14 cellular contexts compared by ENCODE assay signal in genomic region chr2:163417596-163418337, GRCh38.
A peak's percentile ranks its signal among the peaks of the same experiment; 100 is the strongest.
DNase-seq lines count a peak whose midpoint lies in the region; ATAC-seq, FAIRE-seq and TF ChIP-seq lines count a peak whose summit lies in the region.
"Had no signal": no experiment of that assay in that cellular context is flagged by ENCODE, and none has a peak within 500 bp of the region (broad histone marks: within the 10 kb centered on the region; RNA-seq: fewer than 3 reads in every experiment).

No MANE protein-coding gene starts in this region.

- WGBS in GM12878 (ENCODE audit: insufficient coverage, insufficient replicate concordance, low lambda C conversion rate, missing lambda C conversion rate): 0% methylated on average over 2 of the region's 2 CpGs

- POLR2A ChIA-PET in GM12878 (lab: Charles Lee): no interaction called here
- POLR2A ChIA-PET in activated CD4-positive, alpha-beta memory T cell treated with anti-CD3 and anti-CD28 coated beads for 36 hours (lab: Charles Lee): no interaction called here

- no peak for TF ChIP-seq POLR2A in GM12878 (IDR thresholded peaks at IDR 0.05; ENCODE audit: low read depth, low read length)

- no peaks in the 10 kb centered on the region for H3K4me1 Mint-ChIP-seq in activated CD4-positive, alpha-beta memory T cell treated with anti-CD3 and anti-CD28 coated beads for 36 hours (ENCODE audit: low read depth)
- H3K4me1 Mint-ChIP-seq in natural killer cell treated with Interleukin-12 subunit alpha and Interleukin-12 subunit beta and Interleukin-15 and Interleukin-18, amount 100 ng/mL, for 72 hours (ENCODE audit: low read depth in 2 of 2): no peaks in the 10 kb centered on the region
- H3K4me1 Mint-ChIP-seq: activated CD4-positive, alpha-beta memory T cell treated with anti-CD3 and anti-CD28 coated beads, Interleukin-2, amount 10 ng/mL, durations not matched to agents 7 days and 5 days had no signal

- intact Hi-C loops in GM12878 (cut with micrococcal nuclease; ENCODE audit: unreplicated experiment): no loop called here
- intact Hi-C loops in activated CD4-positive, alpha-beta memory T cell treated with anti-CD3 and anti-CD28 coated beads for 36 hours (cut with micrococcal nuclease): no loop called here

- no peak for FAIRE-seq in GM12878 (lab: Jason Lieb, UNC)
- FAIRE-seq: keratinocyte had no signal

- no peak for TF ChIP-seq CTCF in GM12878 (IDR thresholded peaks at IDR 0.05 in 2 of 3, conservative IDR thresholded peaks at IDR 0.05 in 1 of 3; ENCODE audit: control insufficient read depth in 2 of 3, extremely low read depth in 1 of 3, insufficient read depth in 1 of 3, low read depth in 3 of 3, low read length in 3 of 3)

- H3K4me1 ChIP-seq in GM12878 (ENCODE audit: control insufficient read depth, insufficient read depth, low read length): no peaks in the 10 kb centered on the region

- DNase-seq in GM12878 (ENCODE audit: low read depth, low spot score) (no peak), DMS79 (lab: John Stamatoyannopoulos, UW) (no peak)
- DNase-seq in activated CD4-positive, alpha-beta memory T cell treated with anti-CD3 and anti-CD28 coated beads for 36 hours: no peak
- no peak for DNase-seq in natural killer cell treated with Interleukin-12 subunit alpha and Interleukin-12 subunit beta and Interleukin-15 and Interleukin-18, amount 100 ng/mL, for 72 hours (ENCODE audit: low spot score)
- DNase-seq in stimulated activated CD8-positive, alpha-beta memory T cell treated with anti-CD3 and anti-CD28 coated beads, Interleukin-4, amount 100 ng/mL, for 48 hours: no peak
- DNase-seq: activated CD4-positive, alpha-beta memory T cell treated with anti-CD3 and anti-CD28 coated beads, Interleukin-2, amount 10 ng/mL, durations not matched to agents 7 days and 5 days; naive thymus-derived CD8-positive, alpha-beta T cell; NCI-H1105; T-helper 1 cell had no signal

- no peak for TF ChIP-seq RAD21 in GM12878 (IDR thresholded peaks at IDR 0.05; ENCODE audit: insufficient read depth, low read depth, low read length)

- H3K27me3 Mint-ChIP-seq in activated CD4-positive, alpha-beta memory T cell treated with anti-CD3 and anti-CD28 coated beads for 36 hours: no peaks in the 10 kb centered on the region
- no peaks in the 10 kb centered on the region for H3K27me3 Mint-ChIP-seq in natural killer cell treated with Interleukin-12 subunit alpha and Interleukin-12 subunit beta and Interleukin-15 and Interleukin-18, amount 100 ng/mL, for 72 hours
- H3K27me3 Mint-ChIP-seq: activated CD4-positive, alpha-beta memory T cell treated with anti-CD3 and anti-CD28 coated beads, Interleukin-2, amount 10 ng/mL, durations not matched to agents 7 days and 5 days; naive thymus-derived CD8-positive, alpha-beta T cell had no signal

- CTCF ChIA-PET in GM12878 (lab: Yijun Ruan, JAX): no interaction called here
- CTCF ChIA-PET in activated CD4-positive, alpha-beta memory T cell treated with anti-CD3 and anti-CD28 coated beads for 36 hours (lab: Charles Lee): no interaction called here

- no peak overlapping the region for H3K27ac Mint-ChIP-seq in activated CD4-positive, alpha-beta memory T cell treated with anti-CD3 and anti-CD28 coated beads for 36 hours
- no peak overlapping the region for H3K27ac Mint-ChIP-seq in natural killer cell treated with Interleukin-12 subunit alpha and Interleukin-12 subunit beta and Interleukin-15 and Interleukin-18, amount 100 ng/mL, for 72 hours
- H3K27ac Mint-ChIP-seq: activated CD4-positive, alpha-beta memory T cell treated with anti-CD3 and anti-CD28 coated beads, Interleukin-2, amount 10 ng/mL, durations not matched to agents 7 days and 5 days; activated naive CD4-positive, alpha-beta T cell treated with anti-CD3 and anti-CD28 coated beads, Interleukin-2, amount 50 U/mL, for 72 hours had no signal

- ATAC-seq in GM19023 (IDR thresholded peaks at IDR 0.05; ENCODE audit: unreplicated experiment) (peak; percentile 76), GM21576 (IDR thresholded peaks at IDR 0.05; ENCODE audit: unreplicated experiment) (peak; percentile 95), HG03103 (IDR thresholded peaks at IDR 0.05; ENCODE audit: low read depth, unreplicated experiment) (peak; percentile 96), GM12878 (peak; percentile 93)
- ATAC-seq in natural killer cell treated with Interleukin-12 subunit alpha and Interleukin-12 subunit beta and Interleukin-15 and Interleukin-18, amount 100 ng/mL, for 72 hours: no peak
- ATAC-seq: activated naive CD4-positive, alpha-beta T cell treated with anti-CD3 and anti-CD28 coated beads, Interleukin-2, amount 50 U/mL, for 72 hours; naive thymus-derived CD8-positive, alpha-beta T cell had no signal

- H4K20me1 ChIP-seq in GM12878 (ENCODE audit: control insufficient read depth, insufficient read depth): no peaks in the 10 kb centered on the region

- SMC1A ChIA-PET in GM12878 (lab: Charles Lee; ENCODE audit: uncharacterized antibody, unreplicated experiment): interaction anchor here (0.7 kb wide), 1 partner anchor 1131 kb away, joined by 3 read pairs; no protein-coding TSS in a partner anchor

- in situ Hi-C loops in GM12878 (cut with MboI): no loop called here

- RAD21 ChIA-PET in GM12878 (lab: Charles Lee; ENCODE audit: unreplicated experiment): no interaction called here

- no peaks in the 10 kb centered on the region for H3K36me3 Mint-ChIP-seq in activated CD4-positive, alpha-beta memory T cell treated with anti-CD3 and anti-CD28 coated beads for 36 hours
- no peaks in the 10 kb centered on the region for H3K36me3 Mint-ChIP-seq in natural killer cell treated with Interleukin-12 subunit alpha and Interleukin-12 subunit beta and Interleukin-15 and Interleukin-18, amount 100 ng/mL, for 72 hours
- H3K36me3 Mint-ChIP-seq: activated naive CD4-positive, alpha-beta T cell treated with anti-CD3 and anti-CD28 coated beads, Interleukin-2, amount 50 U/mL, for 72 hours; naive thymus-derived CD8-positive, alpha-beta T cell had no signal

- H3K9ac ChIP-seq in GM12878 (ENCODE audit: control insufficient read depth, insufficient read depth, low read length): no peak overlapping the region

- no peak overlapping the region for H3K4me3 Mint-ChIP-seq in activated CD4-positive, alpha-beta memory T cell treated with anti-CD3 and anti-CD28 coated beads for 36 hours
- H3K4me3 Mint-ChIP-seq in natural killer cell treated with Interleukin-12 subunit alpha and Interleukin-12 subunit beta and Interleukin-15 and Interleukin-18, amount 100 ng/mL, for 72 hours: no peak overlapping the region
- H3K4me3 Mint-ChIP-seq: activated CD4-positive, alpha-beta memory T cell treated with anti-CD3 and anti-CD28 coated beads, Interleukin-2, amount 10 ng/mL, durations not matched to agents 7 days and 5 days; naive thymus-derived CD8-positive, alpha-beta T cell had no signal

- H3K79me2 ChIP-seq in GM12878 (ENCODE audit: control insufficient read depth, insufficient read depth, low read length): no peaks in the 10 kb centered on the region

- BruUV-seq in GM12878 (replicated peaks; lab: Mats Ljungman, UMichigan): no TSS peak

- H3K27ac ChIP-seq in GM12878 (ENCODE audit: control insufficient read depth, insufficient read depth): no peak overlapping the region

- H2AFZ ChIP-seq in GM12878 (ENCODE audit: control insufficient read depth, low read depth, low read length): no peak overlapping the region

- peaks cover 7% of the 10 kb centered on the region for H3K9me3 Mint-ChIP-seq in activated CD4-positive, alpha-beta memory T cell treated with anti-CD3 and anti-CD28 coated beads for 36 hours
- H3K9me3 Mint-ChIP-seq in natural killer cell treated with Interleukin-12 subunit alpha and Interleukin-12 subunit beta and Interleukin-15 and Interleukin-18, amount 100 ng/mL, for 72 hours: peaks cover 10% of the 10 kb centered on the region

- H3K4me3 ChIP-seq in GM12878: no peak overlapping the region

- no peak overlapping the region for H3K4me2 ChIP-seq in GM12878 (ENCODE audit: control insufficient read depth, insufficient read depth)

- H3K36me3 ChIP-seq in GM12878 (ENCODE audit: control insufficient read depth in 2 of 2, insufficient read depth in 2 of 2, low read length in 1 of 2): no peaks in the 10 kb centered on the region

- no peaks in the 10 kb centered on the region for H3K27me3 ChIP-seq in GM12878 (replicated peaks in 1 of 2; ENCODE audit: control insufficient read depth in 2 of 2, insufficient read depth in 2 of 2, low read length in 1 of 2)

- H3K9me3 ChIP-seq in GM12878 (replicated peaks; ENCODE audit: control insufficient read depth, insufficient read depth, low read length): no peaks in the 10 kb centered on the region

- TF ChIP-seq EP300 in GM12878 (IDR thresholded peaks at IDR 0.05; ENCODE audit: borderline replicate concordance in 1 of 2, control insufficient read depth in 1 of 2, low read depth in 2 of 2, low read length in 2 of 2): no peak

TF ChIP-seq in GM12878, 131 proteins besides CTCF, POLR2A, EP300 and RAD21:
- TF ChIP-seq JUNB (IDR thresholded peaks at IDR 0.05) (no peak), ZNF384 (IDR thresholded peaks at IDR 0.05; ENCODE audit: borderline replicate concordance, low read depth, low read length) (peak; percentile 50; the same call in 1 of the 2 replicates), SPI1 (IDR thresholded peaks at IDR 0.05; ENCODE audit: borderline replicate concordance, insufficient read depth, low read depth, low read length) (peak; percentile 27; the same call in 1 of the 2 replicates)
- TF ChIP-seq, protein P1, sequence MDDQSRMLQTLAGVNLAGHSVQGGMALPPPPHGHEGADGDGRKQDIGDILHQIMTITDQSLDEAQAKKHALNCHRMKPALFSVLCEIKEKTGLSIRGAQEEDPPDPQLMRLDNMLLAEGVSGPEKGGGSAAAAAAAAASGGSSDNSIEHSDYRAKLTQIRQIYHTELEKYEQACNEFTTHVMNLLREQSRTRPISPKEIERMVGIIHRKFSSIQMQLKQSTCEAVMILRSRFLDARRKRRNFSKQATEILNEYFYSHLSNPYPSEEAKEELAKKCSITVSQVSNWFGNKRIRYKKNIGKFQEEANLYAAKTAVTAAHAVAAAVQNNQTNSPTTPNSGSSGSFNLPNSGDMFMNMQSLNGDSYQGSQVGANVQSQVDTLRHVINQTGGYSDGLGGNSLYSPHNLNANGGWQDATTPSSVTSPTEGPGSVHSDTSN (IDR thresholded peaks at IDR 0.05; ENCODE audit: insufficient replicate concordance, low read depth, low read length): no peak

Comparison
In these comparisons a context has a peak if more than half of its experiments do, and no peak if none do; other contexts are left out.
1. ATAC-seq: peak in GM19023 (single experiment), GM21576 (single experiment), HG03103 (single experiment) and GM12878 (single experiment); none in natural killer cell treated with Interleukin-12 subunit alpha and Interleukin-12 subunit beta and Interleukin-15 and Interleukin-18, amount 100 ng/mL, for 72 hours (0 of 2).